8 cellular contexts compared by ENCODE assay signal in the genomic region with DNA sequence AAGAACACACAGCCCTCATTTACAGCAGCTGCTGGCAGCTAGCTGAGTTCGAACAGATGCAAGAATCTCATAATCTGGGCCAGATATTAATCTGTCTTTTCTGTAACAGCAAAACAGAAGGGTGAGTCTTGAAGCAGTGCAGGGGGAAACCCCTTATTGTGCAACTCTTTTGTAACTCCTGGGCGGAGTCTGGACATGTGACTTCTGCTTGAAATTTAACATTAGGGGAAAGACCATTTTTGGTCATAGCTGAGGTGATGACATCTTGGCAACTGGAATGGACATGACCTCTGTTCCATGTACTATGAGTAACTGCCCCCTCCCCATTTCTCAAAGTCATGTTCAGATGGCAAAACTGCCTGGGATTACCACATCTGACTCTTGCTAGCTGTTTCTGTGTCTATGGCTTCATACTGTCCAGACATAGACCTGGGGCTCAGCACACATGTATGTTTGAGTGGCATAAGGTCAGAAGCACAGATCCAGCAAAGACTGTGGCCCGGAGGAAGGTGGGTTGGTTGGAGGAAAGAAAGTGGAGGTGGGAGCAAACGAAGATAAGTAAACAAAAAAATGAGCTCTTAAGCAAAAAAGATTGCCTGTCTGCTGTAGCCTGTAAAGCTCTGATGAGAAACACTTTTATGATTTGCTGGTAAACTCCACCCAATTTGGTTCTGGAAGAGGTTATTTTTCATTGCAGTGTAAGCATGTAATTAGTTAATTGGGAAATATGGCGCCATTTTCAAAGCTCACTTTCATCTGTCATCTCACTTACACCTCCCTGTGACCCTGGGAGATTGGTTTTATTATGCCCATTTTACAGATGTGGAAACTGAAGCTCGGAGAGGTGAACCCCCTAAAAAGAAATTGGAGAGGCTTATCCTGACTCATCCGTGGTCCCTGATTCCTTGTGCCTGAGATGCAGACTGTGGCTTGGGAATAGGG. TPM values are rescaled to one million over a fixed set of nuclear protein-coding genes. Genes with fewer than 3 reads are reported as not detected.
DNase-seq lines count a peak whose midpoint lies in the region; ATAC-seq, FAIRE-seq and TF ChIP-seq lines count a peak whose summit lies in the region.

No MANE protein-coding gene starts in this region.

- no peak for TF ChIP-seq CTCF in AG04449 (IDR thresholded peaks at IDR 0.05; ENCODE audit: insufficient read depth, low read length, missing control alignments)
- no peak for TF ChIP-seq CTCF in GM12878 (IDR thresholded peaks at IDR 0.05 in 2 of 3, conservative IDR thresholded peaks at IDR 0.05 in 1 of 3; ENCODE audit: control insufficient read depth in 2 of 3, extremely low read depth in 1 of 3, insufficient read depth in 1 of 3, low read depth in 3 of 3, low read length in 3 of 3)
- TF ChIP-seq CTCF in left lung (IDR thresholded peaks at IDR 0.05), result no peak
- no peak for TF ChIP-seq CTCF in suprapubic skin (IDR thresholded peaks at IDR 0.05)

- CTCF ChIA-PET in AG04449 (lab: Yijun Ruan, JAX) (interaction anchor here (0.8 to 1.3 kb wide), 5 partner anchors 11 to 306 kb away, joined by 3 to 4 read pairs (median 3); no protein-coding TSS in a partner anchor), GM12878 (lab: Yijun Ruan, JAX) (interaction anchor here (1.1 to 1.2 kb wide), 3 partner anchors 24 to 1120 kb away, joined by 3 to 6 read pairs (median 3); no protein-coding TSS in a partner anchor)

- TF ChIP-seq RAD21 in GM12878 (IDR thresholded peaks at IDR 0.05; ENCODE audit: insufficient read depth, low read depth, low read length), result no peak

- H3K27ac ChIP-seq in GM12878 (ENCODE audit: control insufficient read depth, insufficient read depth) (no peak overlapping the region), left lung (peak overlapping the region; percentile 19 to 87), suprapubic skin (peak overlapping the region; percentile 74)

- BruUV-seq in GM12878 (replicated peaks; lab: Mats Ljungman, UMichigan), result no TSS peak

- H3K79me2 ChIP-seq in GM12878 (ENCODE audit: control insufficient read depth, insufficient read depth, low read length), result no peaks in the 10 kb centered on the region

- in situ Hi-C loops in GM12878 (cut with MboI), result no loop called here

- no peak for TF ChIP-seq EP300 in GM12878 (IDR thresholded peaks at IDR 0.05; ENCODE audit: borderline replicate concordance in 1 of 2, control insufficient read depth in 1 of 2, low read depth in 2 of 2, low read length in 2 of 2)
- peak; percentile 50 for TF ChIP-seq EP300 in suprapubic skin (IDR thresholded peaks at IDR 0.05)

- WGBS in GM12878 (ENCODE audit: insufficient coverage, insufficient replicate concordance, low lambda C conversion rate, missing lambda C conversion rate), result 17% methylated on average over 7 of the region's 7 CpGs
- WGBS in suprapubic skin, result 53% methylated on average over 7 of the region's 7 CpGs

- intact Hi-C loops in GM12878 (cut with micrococcal nuclease; ENCODE audit: unreplicated experiment), result no loop called here
- intact Hi-C loops in left lung (cut with DNase I), result no loop called here

- H3K9me3 ChIP-seq in GM12878 (replicated peaks; ENCODE audit: control insufficient read depth, insufficient read depth, low read length) (no peaks in the 10 kb centered on the region), left lung (no peaks in the 10 kb centered on the region), suprapubic skin (no peaks in the 10 kb centered on the region)

- H3K4me3 ChIP-seq in AG04449 (ENCODE audit: low read depth, low read length) (no peak overlapping the region), GM12878 (no peak overlapping the region), left lung (no peak overlapping the region), suprapubic skin (no peak overlapping the region)

- POLR2A ChIA-PET in AG04449 (lab: Yijun Ruan, JAX), result no interaction called here
- POLR2A ChIA-PET in GM12878 (lab: Charles Lee), result no interaction called here

- H3K4me1 ChIP-seq in GM12878 (ENCODE audit: control insufficient read depth, insufficient read depth, low read length) (peaks cover 4% of the 10 kb centered on the region; the same call in 1 of the 2 replicates), left lung (peaks cover 5 to 29% of the 10 kb centered on the region in 2 donors), suprapubic skin (peaks cover 26% of the 10 kb centered on the region)

- DNase-seq in AG04449 (ENCODE audit: low read depth, low spot score), result peak; percentile 90
- peak; percentile 100 for DNase-seq in OCI-M1 (lab: John Stamatoyannopoulos, UW)
- DNase-seq in GM12878 (ENCODE audit: low read depth, low spot score), result peak; percentile 40
- peak in 1 of 2 donors; percentile 74 for DNase-seq in left lung
- DNase-seq in suprapubic skin (ENCODE audit: low spot score in 2 of 2), result peak in 1 of 2 donors; percentile 95
- DNase-seq in effector CD4-positive, alpha-beta T cell, result no peak

- H3K36me3 ChIP-seq in GM12878 (ENCODE audit: control insufficient read depth in 2 of 2, insufficient read depth in 2 of 2, low read length in 1 of 2) (no peaks in the 10 kb centered on the region), left lung (no peaks in the 10 kb centered on the region), suprapubic skin (no peaks in the 10 kb centered on the region)

- peak overlapping the region; percentile 10 for H2AFZ ChIP-seq in GM12878 (ENCODE audit: control insufficient read depth, low read depth, low read length)

- H3K4me2 ChIP-seq in GM12878 (ENCODE audit: control insufficient read depth, insufficient read depth), result peak overlapping the region; percentile 26

- TF ChIP-seq POLR2A in GM12878 (IDR thresholded peaks at IDR 0.05; ENCODE audit: low read depth, low read length) (no peak), suprapubic skin (IDR thresholded peaks at IDR 0.05) (no peak)

- FAIRE-seq in GM12878 (lab: Jason Lieb, UNC), result peak; percentile 77

- RAD21 ChIA-PET in GM12878 (lab: Charles Lee; ENCODE audit: unreplicated experiment), result interaction anchor here (0.9 kb wide), 1 partner anchor 24 kb away, joined by 3 read pairs; no protein-coding TSS in a partner anchor

- H3K9ac ChIP-seq in GM12878 (ENCODE audit: control insufficient read depth, insufficient read depth, low read length), result no peak overlapping the region

- H4K20me1 ChIP-seq in GM12878 (ENCODE audit: control insufficient read depth, insufficient read depth), result no peaks in the 10 kb centered on the region

- SMC1A ChIA-PET in GM12878 (lab: Charles Lee; ENCODE audit: uncharacterized antibody, unreplicated experiment), result interaction anchor here (0.5 to 2.2 kb wide), 6 partner anchors 12 to 97 kb away, joined by 3 to 5 read pairs (median 3); no protein-coding TSS in a partner anchor

- peak; percentile 96 for ATAC-seq in GM18907 (IDR thresholded peaks at IDR 0.05; ENCODE audit: unreplicated experiment)
- ATAC-seq in HG03066 (IDR thresholded peaks at IDR 0.05; ENCODE audit: low read depth, unreplicated experiment), result peak; percentile 75
- peak; percentile 97 for ATAC-seq in GM12878
- peak; percentile 92 for ATAC-seq in left lung

- H3K27me3 ChIP-seq in GM12878 (replicated peaks in 1 of 2; ENCODE audit: control insufficient read depth in 2 of 2, insufficient read depth in 2 of 2, low read length in 1 of 2) (no peaks in the 10 kb centered on the region), left lung (no peaks in the 10 kb centered on the region), suprapubic skin (no peaks in the 10 kb centered on the region)

TF ChIP-seq in GM12878, 131 proteins besides CTCF, POLR2A, EP300 and RAD21 (continues in another document):
- TF ChIP-seq ELK1 (IDR thresholded peaks at IDR 0.05; ENCODE audit: low read depth, low read length) (0 out of 2 replicates have a peak, but pooled peaks have one; percentile 54), RAD51 (IDR thresholded peaks at IDR 0.05) (peak; percentile 84), DPF2 (IDR thresholded peaks at IDR 0.05) (no peak), ZSCAN29 (IDR thresholded peaks at IDR 0.05) (no peak), NBN (IDR thresholded peaks at IDR 0.05) (no peak), STAT3 (IDR thresholded peaks at IDR 0.05; ENCODE audit: low read depth, low read length) (no peak), SP1 (IDR thresholded peaks at IDR 0.05; ENCODE audit: low read depth, low read length) (no peak), PML (IDR thresholded peaks at IDR 0.05; ENCODE audit: low read length) (no peak), SREBF2 (IDR thresholded peaks at IDR 0.05; ENCODE audit: low read length) (no peak), ATF7 (IDR thresholded peaks at IDR 0.05; ENCODE audit: low read depth) (0 out of 2 replicates have a peak, but pooled peaks have one; percentile 18), CEBPB (IDR thresholded peaks at IDR 0.05; ENCODE audit: borderline replicate concordance in 1 of 2, low read depth in 2 of 2, low read length in 2 of 2) (peak; percentile 94 to 99)

RNA-seq across cellular contexts. Expression of gene ETS2, which starts 26.1 kb away (rescaled TPM):
- total RNA-seq in GM12878 (2013; cell fraction: nucleolus; rRNA removed), result 2.2 and 2.7 TPM in 2 replicates
- total RNA-seq in GM12878 (2014; rRNA removed) (3.1 and 3.4 TPM in 2 replicates), GM12878 (2014; rRNA removed; fragmentation: Illumina TruSeq; extraction: Trizol) (3.4 TPM in 2 replicates), GM12878 (2021) (8.6 and 10.1 TPM in 2 replicates), left lung (100 to 1,000 TPM in 1 of 2 donors, 10 to 100 TPM in 1; 93.2 to 129 TPM), suprapubic skin (100 to 1,000 TPM; 198 to 510 (median 416) TPM)
- 1.5 TPM for polyA plus RNA-seq in GM12878 (2011; ENCODE audit: low read depth)
- polyA plus RNA-seq in GM12878 (2011; rRNA removed) (2.7 and 4.7 TPM in 2 replicates), GM12878 (2014; fragmentation: Illumina TruSeq; extraction: Trizol) (6.5 and 7.8 TPM in 2 replicates), GM12878 (2014; fragmentation: Nextera tagmentation; extraction: Ambion mirVana) (1 to 10 TPM in 1 of 2 experiments, under 1 TPM in 1; 0.52 to 1.2 TPM), GM12878 (2014; rRNA removed) (5.4 and 6.4 TPM in 2 replicates), GM12878 (2016; fragmentation: Nextera tagmentation; extraction: Ambion mirVana) (1 to 10 TPM; 3.8 to 3.9 TPM)
- polyA plus RNA-seq in GM12878 (2011; cell fraction: cytosol; rRNA removed), result 3.7 TPM in 2 replicates
- polyA plus RNA-seq in GM12878 (2011; cell fraction: nucleus; rRNA removed), result 8.2 and 8.8 TPM in 2 replicates
- polyA plus RNA-seq in GM12878 (2012), result 2.3 and 3.3 TPM in 2 replicates
- 3.9 and 4.6 TPM in 2 replicates for polyA minus RNA-seq in GM12878 (2011; rRNA and poly(A)+ RNA removed)
- polyA minus RNA-seq in GM12878 (2011; cell fraction: cytosol; rRNA and poly(A)+ RNA removed), result 3.6 TPM in 2 replicates
- polyA minus RNA-seq in GM12878 (2011; cell fraction: nucleus; rRNA and poly(A)+ RNA removed), result 3.4 and 6.3 TPM in 2 replicates

Comparison
In these comparisons a context has a peak if more than half of its experiments do, and no peak if none do; other contexts are left out.
1. RNA of gene ETS2, which starts 26.1 kb away (total RNA-seq): 198 to 510 TPM in suprapubic skin and 93.2 to 129 TPM in left lung; 2.2 to 10.1 TPM in GM12878; every median in the first group is over 4 times any median in the second.
2. Peak in every context shown above with its lines, with median percentiles within 50 percentile points of each other: ATAC-seq.